1 cellular context compared by ENCODE assay signal in the genomic region with DNA sequence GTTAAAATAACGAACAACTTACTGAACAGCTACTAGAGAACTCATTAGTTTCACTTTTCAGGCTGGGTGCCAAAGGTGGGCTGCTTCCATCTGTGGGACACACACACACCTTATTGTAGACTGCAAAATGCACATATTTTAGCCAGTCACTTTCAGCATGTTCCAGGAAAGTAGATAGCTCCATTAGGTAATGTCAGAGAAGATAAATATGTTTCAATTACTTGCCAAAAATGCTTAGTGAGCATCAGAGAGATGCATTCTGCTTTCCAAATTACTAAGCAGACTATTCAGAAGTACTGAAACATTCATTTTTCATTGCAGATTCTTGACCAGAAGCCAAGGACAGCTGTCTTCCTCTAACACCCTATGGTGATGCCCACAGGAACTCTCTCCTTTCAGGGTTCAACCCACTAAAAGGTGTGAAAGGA.
TF ChIP-seq lines count a peak whose summit lies in the region.

No MANE protein-coding gene starts in this region.

TF ChIP-seq in GM12878, 131 proteins besides CTCF, POLR2A, EP300 and RAD21 (continued from another document):
- TF ChIP-seq, protein P1, sequence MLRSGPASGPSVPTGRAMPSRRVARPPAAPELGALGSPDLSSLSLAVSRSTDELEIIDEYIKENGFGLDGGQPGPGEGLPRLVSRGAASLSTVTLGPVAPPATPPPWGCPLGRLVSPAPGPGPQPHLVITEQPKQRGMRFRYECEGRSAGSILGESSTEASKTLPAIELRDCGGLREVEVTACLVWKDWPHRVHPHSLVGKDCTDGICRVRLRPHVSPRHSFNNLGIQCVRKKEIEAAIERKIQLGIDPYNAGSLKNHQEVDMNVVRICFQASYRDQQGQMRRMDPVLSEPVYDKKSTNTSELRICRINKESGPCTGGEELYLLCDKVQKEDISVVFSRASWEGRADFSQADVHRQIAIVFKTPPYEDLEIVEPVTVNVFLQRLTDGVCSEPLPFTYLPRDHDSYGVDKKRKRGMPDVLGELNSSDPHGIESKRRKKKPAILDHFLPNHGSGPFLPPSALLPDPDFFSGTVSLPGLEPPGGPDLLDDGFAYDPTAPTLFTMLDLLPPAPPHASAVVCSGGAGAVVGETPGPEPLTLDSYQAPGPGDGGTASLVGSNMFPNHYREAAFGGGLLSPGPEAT (IDR thresholded peaks at IDR 0.05; ENCODE audit: low read depth) = no peak
- TF ChIP-seq RBBP5 (conservative IDR thresholded peaks at IDR 0.05) (no peak), POLR2AphosphoS2 (IDR thresholded peaks at IDR 0.05; ENCODE audit: low read depth, low read length) (no peak), SREBF2 (IDR thresholded peaks at IDR 0.05; ENCODE audit: low read length) (no peak), DPF2 (IDR thresholded peaks at IDR 0.05) (0 out of 2 replicates have a peak, but pooled peaks have one; percentile 31), BACH1 (IDR thresholded peaks at IDR 0.05; ENCODE audit: borderline replicate concordance) (no peak)
- TF ChIP-seq, protein P2, sequence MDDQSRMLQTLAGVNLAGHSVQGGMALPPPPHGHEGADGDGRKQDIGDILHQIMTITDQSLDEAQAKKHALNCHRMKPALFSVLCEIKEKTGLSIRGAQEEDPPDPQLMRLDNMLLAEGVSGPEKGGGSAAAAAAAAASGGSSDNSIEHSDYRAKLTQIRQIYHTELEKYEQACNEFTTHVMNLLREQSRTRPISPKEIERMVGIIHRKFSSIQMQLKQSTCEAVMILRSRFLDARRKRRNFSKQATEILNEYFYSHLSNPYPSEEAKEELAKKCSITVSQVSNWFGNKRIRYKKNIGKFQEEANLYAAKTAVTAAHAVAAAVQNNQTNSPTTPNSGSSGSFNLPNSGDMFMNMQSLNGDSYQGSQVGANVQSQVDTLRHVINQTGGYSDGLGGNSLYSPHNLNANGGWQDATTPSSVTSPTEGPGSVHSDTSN (IDR thresholded peaks at IDR 0.05; ENCODE audit: insufficient replicate concordance, low read depth, low read length) = no peak
TF ChIP-seq in GM12878: peak in this region for 4.
